Comparison of ENCODE assay signal across 8 cellular contexts in genomic region chr1:1032428-1032827, GRCh38. TPM values are rescaled to one million over a fixed set of nuclear protein-coding genes. Genes with fewer than 3 reads are reported as not detected.
A peak's percentile ranks its signal among the peaks of the same experiment; 100 is the strongest.
DNase-seq lines count a peak whose midpoint lies in the region; ATAC-seq and TF ChIP-seq lines count a peak whose summit lies in the region.

No MANE protein-coding gene starts in this region.

- peaks cover 7% of the 10 kb centered on the region for H3K4me1 Mint-ChIP-seq in activated naive CD8-positive, alpha-beta T cell treated with anti-CD3 and anti-CD28 coated beads, Interleukin-2, amount 50 U/mL, for 24 hours
- H3K4me1 Mint-ChIP-seq in mesothelial cell of epicardium, result peaks cover 10% of the 10 kb centered on the region

- POLR2A ChIA-PET in GM10248 (lab: Yijun Ruan, JAX), result interaction anchor here (1.1 kb wide), 1 partner anchor 30 kb away, joined by 3 read pairs; no protein-coding TSS in a partner anchor

- peak; percentile 8 for ATAC-seq in HG03196 (IDR thresholded peaks at IDR 0.05; ENCODE audit: unreplicated experiment)
- ATAC-seq in activated naive CD8-positive, alpha-beta T cell treated with anti-CD3 and anti-CD28 coated beads, Interleukin-2, amount 50 U/mL, for 24 hours, result no peak
- no peak for ATAC-seq in GM18519 (IDR thresholded peaks at IDR 0.05; ENCODE audit: low FRiP score, unreplicated experiment)

- CTCF ChIA-PET in GM10248 (lab: Yijun Ruan, JAX), result interaction anchor here (0.6 to 4.0 kb wide), 22 partner anchors 8 to 260 kb away, joined by 3 to 43 read pairs (median 4); partner anchors contain the start of genes AGRN, C1orf159, ISG15 and PERM1

- no peaks in the 10 kb centered on the region for H3K9me3 Mint-ChIP-seq in activated naive CD8-positive, alpha-beta T cell treated with anti-CD3 and anti-CD28 coated beads, Interleukin-2, amount 50 U/mL, for 24 hours
- H3K9me3 Mint-ChIP-seq in mesothelial cell of epicardium, result no peaks in the 10 kb centered on the region

- H3K27ac Mint-ChIP-seq in activated naive CD8-positive, alpha-beta T cell treated with anti-CD3 and anti-CD28 coated beads, Interleukin-2, amount 50 U/mL, for 24 hours, result no peak overlapping the region
- H3K27ac Mint-ChIP-seq in mesothelial cell of epicardium, result peak overlapping the region; percentile 91

- DNase-seq in GM10248 (ENCODE audit: extremely low spot score), result no peak
- DNase-seq in activated naive CD8-positive, alpha-beta T cell treated with anti-CD3 and anti-CD28 coated beads, Interleukin-2, amount 50 U/mL, for 24 hours, result no peak
- no peak for DNase-seq in mesothelial cell of epicardium (ENCODE audit: low spot score in 2 of 2, unreplicated experiment in 2 of 2)
- no peak for DNase-seq in HPDE6-E6E7 (ENCODE audit: extremely low spot score)
- DNase-seq in DMS53 (lab: John Stamatoyannopoulos, UW), result no peak
- DNase-seq in A172 (ENCODE audit: low spot score), result no peak

- TF ChIP-seq CTCF in GM10248 (IDR thresholded peaks at IDR 0.05; ENCODE audit: control extremely low read depth, extremely low read depth, low read depth, missing control alignments), result peak; percentile 25
- TF ChIP-seq CTCF in mesothelial cell of epicardium (IDR thresholded peaks at IDR 0.05; ENCODE audit: unreplicated experiment), result no peak

- H3K4me3 Mint-ChIP-seq in activated naive CD8-positive, alpha-beta T cell treated with anti-CD3 and anti-CD28 coated beads, Interleukin-2, amount 50 U/mL, for 24 hours, result peak overlapping the region; percentile 27
- H3K4me3 Mint-ChIP-seq in mesothelial cell of epicardium, result peak overlapping the region; percentile 50

- H3K36me3 Mint-ChIP-seq in activated naive CD8-positive, alpha-beta T cell treated with anti-CD3 and anti-CD28 coated beads, Interleukin-2, amount 50 U/mL, for 24 hours (ENCODE audit: low read depth), result no peaks in the 10 kb centered on the region
- H3K36me3 Mint-ChIP-seq in mesothelial cell of epicardium, result peaks cover 4% of the 10 kb centered on the region

- peaks cover 8% of the 10 kb centered on the region for H3K27me3 Mint-ChIP-seq in activated naive CD8-positive, alpha-beta T cell treated with anti-CD3 and anti-CD28 coated beads, Interleukin-2, amount 50 U/mL, for 24 hours
- peaks cover 13% of the 10 kb centered on the region for H3K27me3 Mint-ChIP-seq in mesothelial cell of epicardium (ENCODE audit: low read depth)

RNA-seq across cellular contexts. Expression of gene AGRN, which starts 12.5 kb away (rescaled TPM):
- 502 to 532 TPM (median 514 TPM) in 3 replicates for total RNA-seq in mesothelial cell of epicardium
- 107 and 115 TPM in 2 replicates for total RNA-seq in A172 (2014; rRNA removed; shearing (Covaris generic))

RNA-seq across cellular contexts. Expression of gene ISG15, which starts 19.1 kb away (rescaled TPM):
- 112 to 139 TPM (median 123 TPM) in 3 replicates for total RNA-seq in mesothelial cell of epicardium
- 63.5 and 100.0 TPM in 2 replicates for total RNA-seq in A172 (2014; rRNA removed; shearing (Covaris generic))

RNA-seq across cellular contexts. Expression of gene HES4, which starts 32.5 kb away (rescaled TPM):
- total RNA-seq in mesothelial cell of epicardium, result 87.7 to 92.1 TPM (median 92.0 TPM) in 3 replicates
- 10.0 and 20.7 TPM in 2 replicates for total RNA-seq in A172 (2014; rRNA removed; shearing (Covaris generic))

RNA-seq across cellular contexts. Expression of gene RNF223, which starts 41.7 kb away (rescaled TPM):
- total RNA-seq in mesothelial cell of epicardium, result 0.27 to 0.57 TPM (median 0.40 TPM) in 3 replicates
- total RNA-seq in A172 (2014; rRNA removed; shearing (Covaris generic)), result not detected in 2 replicates

RNA-seq across cellular contexts. Expression of gene PERM1, which starts 50.5 kb away (rescaled TPM):
- 1.6 to 2.8 TPM (median 2.7 TPM) in 3 replicates for total RNA-seq in mesothelial cell of epicardium
- total RNA-seq in A172 (2014; rRNA removed; shearing (Covaris generic)), result 0.29 TPM in 1 of 2 replicates, not detected in the other
